ENCODE assay signal across 14 cellular contexts in the genomic region with DNA sequence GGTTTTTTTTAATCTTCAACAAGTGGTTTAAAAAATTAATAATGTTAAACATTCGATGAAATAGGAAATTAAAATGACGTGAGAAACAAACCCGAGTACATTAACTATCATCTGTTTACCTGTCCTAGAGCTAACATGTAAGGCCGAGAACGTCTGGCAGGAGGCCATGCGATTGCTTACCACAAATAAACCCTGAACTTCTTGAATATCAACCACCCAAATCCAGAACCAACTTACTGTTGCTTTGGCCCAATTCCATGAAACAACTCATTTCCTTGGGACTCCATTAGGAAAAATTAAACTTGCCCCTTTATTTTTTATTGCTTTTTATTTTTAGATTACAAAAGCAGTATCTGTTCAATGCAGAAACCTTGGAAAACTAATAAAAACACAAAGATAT.
DNase-seq lines count a peak whose midpoint lies in the region; ATAC-seq, FAIRE-seq and TF ChIP-seq lines count a peak whose summit lies in the region.
"Had no signal": no experiment of that assay in that cellular context is flagged by ENCODE, and none has a peak within 500 bp of the region (broad histone marks: within the 10 kb centered on the region; RNA-seq: fewer than 3 reads in every experiment).

No MANE protein-coding gene starts in this region.

- ATAC-seq in HG03571 (IDR thresholded peaks at IDR 0.05; ENCODE audit: unreplicated experiment): no peak

- H3K36me3 ChIP-seq in brain microvascular endothelial cell (replicated peaks): no peaks in the 10 kb centered on the region
- H3K36me3 ChIP-seq: esophagus muscularis mucosa had no signal

- H3K27ac ChIP-seq in brain microvascular endothelial cell: no peak overlapping the region
- H3K27ac ChIP-seq: esophagus muscularis mucosa, psoas muscle had no signal

- peak; percentile 58 for DNase-seq in DMS53 treated with DMSO at 0.1 percent for 48 hours (lab: John Stamatoyannopoulos, UW; ENCODE audit: unreplicated experiment)
- peak; percentile 51 for DNase-seq in NCI-H146 treated with DMSO at 0.1 percent for 48 hours (lab: John Stamatoyannopoulos, UW; ENCODE audit: unreplicated experiment)
- peak; percentile 74 for DNase-seq in SHP77 treated with DMSO at 0.1 percent for 48 hours (lab: John Stamatoyannopoulos, UW)
- peak; percentile 26 for DNase-seq in mucosa of gallbladder (ENCODE audit: low spot score)
- DNase-seq in brain microvascular endothelial cell: no peak
- DNase-seq in LoVo (ENCODE audit: low spot score): no peak
- no peak for DNase-seq in frontal cortex (ENCODE audit: low spot score in 2 of 2)
- DNase-seq: activated CD4-positive, alpha-beta T cell treated with anti-CD3 and anti-CD28 coated beads, Interleukin-2, amount 50 U/mL, for 4 hours; activated gamma-delta T cell; central memory CD4-positive, alpha-beta T cell; psoas muscle; stimulated activated CD4-positive, alpha-beta T cell treated with anti-CD3 and anti-CD28 coated beads, Interleukin-4, amount 100 ng/mL, for 24 hours had no signal

- TF ChIP-seq CTCF in brain microvascular endothelial cell (IDR thresholded peaks at IDR 0.05; ENCODE audit: low read depth, low read length, missing control alignments): no peak

- FAIRE-seq in frontal cortex (lab: Jason Lieb, UNC): no peak

- in situ Hi-C loops in brain microvascular endothelial cell (cut with HindIII; ENCODE audit: low pct_ligation_motif_present, low sequenced_read_pairs): no loop called here

- no peaks in the 10 kb centered on the region for H3K27me3 ChIP-seq in brain microvascular endothelial cell (replicated peaks)
- H3K27me3 ChIP-seq: esophagus muscularis mucosa had no signal

- H3K4me3 ChIP-seq in brain microvascular endothelial cell (ENCODE audit: low read depth, low read length): no peak overlapping the region
- H3K4me3 ChIP-seq: esophagus muscularis mucosa, psoas muscle had no signal

Comparison
In these comparisons a context has a peak if more than half of its experiments do, and no peak if none do; other contexts are left out.
1. DNase-seq: peak in DMS53 treated with DMSO at 0.1 percent for 48 hours (single experiment), NCI-H146 treated with DMSO at 0.1 percent for 48 hours (single experiment), SHP77 treated with DMSO at 0.1 percent for 48 hours (single experiment) and mucosa of gallbladder (single experiment); none in brain microvascular endothelial cell (single experiment), LoVo (single experiment) and frontal cortex (0 of 2).